1 cellular context compared by ENCODE assay signal in genomic region chr16:67666538-67667433, GRCh38.
TF ChIP-seq lines count a peak whose summit lies in the region.

Gene C16orf86 (plus strand): TSS chr16:67666814. CDS start chr16:67666971, 157 bp downstream.
A gene with protein sequence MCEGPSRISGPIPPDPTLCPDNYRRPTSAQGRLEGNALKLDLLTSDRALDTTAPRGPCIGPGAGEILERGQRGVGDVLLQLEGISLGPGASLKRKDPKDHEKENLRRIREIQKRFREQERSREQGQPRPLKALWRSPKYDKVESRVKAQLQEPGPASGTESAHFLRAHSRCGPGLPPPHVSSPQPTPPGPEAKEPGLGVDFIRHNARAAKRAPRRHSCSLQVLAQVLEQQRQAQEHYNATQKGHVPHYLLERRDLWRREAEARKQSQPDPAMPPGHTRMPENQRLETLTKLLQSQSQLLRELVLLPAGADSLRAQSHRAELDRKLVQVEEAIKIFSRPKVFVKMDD (minus strand): TSS chr16:67666750. CDS start chr16:67666442, 308 bp downstream.

TF ChIP-seq in H1, 55 proteins besides CTCF, POLR2A, EP300 and RAD21 (continued from another document):
- TF ChIP-seq SAP30 (IDR thresholded peaks at IDR 0.05; ENCODE audit: insufficient read depth, insufficient replicate concordance, low read length) (no peak), GABPA (IDR thresholded peaks at IDR 0.05; ENCODE audit: borderline replicate concordance, insufficient read depth, low read length) (peak; percentile 32; the same call in 1 of the 2 replicates)
